ENCODE assay signal across 12 cellular contexts in genomic region chr13:28204690-28205443, GRCh38.
DNase-seq lines count a peak whose midpoint lies in the region; ATAC-seq, FAIRE-seq and TF ChIP-seq lines count a peak whose summit lies in the region.
"Had no signal": no experiment of that assay in that cellular context is flagged by ENCODE, and none has a peak within 500 bp of the region (broad histone marks: within the 10 kb centered on the region; RNA-seq: fewer than 3 reads in every experiment).

No MANE protein-coding gene starts in this region.

- H3K4me1 Mint-ChIP-seq in progenitor cell of endocrine pancreas (ENCODE audit: low read depth) = peaks cover 2% of the 10 kb centered on the region
- H3K4me1 Mint-ChIP-seq in GM23338 = peaks cover 11% of the 10 kb centered on the region; the same call in 2 of the 3 replicates
- H3K4me1 Mint-ChIP-seq in mesothelial cell of epicardium = no peaks in the 10 kb centered on the region

- H3K9me2 ChIP-seq in GM23338 (ENCODE audit: insufficient read depth) = no peaks in the 10 kb centered on the region

- 0 out of 2 replicates have a peak, but pooled peaks cover 9% of the 10 kb centered on the region for H3K79me2 ChIP-seq in GM23338 (replicated peaks; ENCODE audit: insufficient read depth)

- no peaks in the 10 kb centered on the region for H3K36me3 ChIP-seq in GM23338 (ENCODE audit: insufficient read depth)
- no peaks in the 10 kb centered on the region for H3K36me3 ChIP-seq in aorta (ENCODE audit: control insufficient read depth in 1 of 2, insufficient read depth in 2 of 2, low read length in 1 of 2)

- FAIRE-seq in A204.1 (lab: Jason Lieb, UNC) = peak; percentile 6

- H3K27me3 ChIP-seq in GM23338 (ENCODE audit: insufficient read depth) (no peaks in the 10 kb centered on the region), aorta (ENCODE audit: control insufficient read depth in 1 of 2, insufficient read depth in 2 of 2, low read length in 1 of 2) (no peaks in the 10 kb centered on the region)
- H3K27me3 ChIP-seq: BLaER1 had no signal

- H3K9me3 Mint-ChIP-seq in progenitor cell of endocrine pancreas (ENCODE audit: low read depth) (no peaks in the 10 kb centered on the region), GM23338 (no peaks in the 10 kb centered on the region), mesothelial cell of epicardium (no peaks in the 10 kb centered on the region)

- H3K4me1 ChIP-seq in GM23338 (ENCODE audit: insufficient read depth) (no peaks in the 10 kb centered on the region), aorta (ENCODE audit: control insufficient read depth in 1 of 2, insufficient read depth in 2 of 2, low read length in 2 of 2) (peaks cover 0 to 2% of the 10 kb centered on the region in 2 donors)
- H3K4me1 ChIP-seq: BLaER1 had no signal

- DNase-seq in progenitor cell of endocrine pancreas (ENCODE audit: low spot score, unreplicated experiment) (no peak), GM23338 (ENCODE audit: low spot score) (no peak), mesothelial cell of epicardium (ENCODE audit: low spot score in 2 of 2, unreplicated experiment in 2 of 2) (no peak), aorta (no peak)
- DNase-seq: mucosa of descending colon, NCI-H2171, OCI-M1 had no signal

- H3K4me3 ChIP-seq in GM23338 (no peak overlapping the region), aorta (ENCODE audit: low read length in 2 of 2) (no peak overlapping the region)
- H3K4me3 ChIP-seq: BLaER1, mucosa of descending colon had no signal

- TF ChIP-seq CTCF in progenitor cell of endocrine pancreas (IDR thresholded peaks at IDR 0.05; ENCODE audit: unreplicated experiment) (no peak), GM23338 (conservative IDR thresholded peaks at IDR 0.05; ENCODE audit: low read depth in 2 of 2) (no peak), mesothelial cell of epicardium (IDR thresholded peaks at IDR 0.05; ENCODE audit: unreplicated experiment) (no peak)

- no peaks in the 10 kb centered on the region for H3K9me3 ChIP-seq in aorta (ENCODE audit: control insufficient read depth, low read length)
- H3K9me3 ChIP-seq: BLaER1, mucosa of descending colon had no signal

- WGBS in aorta, 2 donors = 95 to 97% methylated on average over 5 of the region's 5 CpGs

- H3K36me3 Mint-ChIP-seq in progenitor cell of endocrine pancreas (ENCODE audit: insufficient read depth) (peaks cover 15% of the 10 kb centered on the region), GM23338 (ENCODE audit: low read depth) (peaks cover 29% of the 10 kb centered on the region; the same call in 2 of the 3 replicates), mesothelial cell of epicardium (peaks cover 32% of the 10 kb centered on the region)

- H3K4me3 Mint-ChIP-seq in progenitor cell of endocrine pancreas (ENCODE audit: low read depth) (no peak overlapping the region), GM23338 (no peak overlapping the region), mesothelial cell of epicardium (no peak overlapping the region)

- intact Hi-C loops in aorta (cut with DNase I) = no loop called here

- H3K4me2 ChIP-seq in GM23338 = no peak overlapping the region
- H3K4me2 ChIP-seq: BLaER1 had no signal

- H3K27me3 Mint-ChIP-seq in progenitor cell of endocrine pancreas = no peaks in the 10 kb centered on the region
- H3K27me3 Mint-ChIP-seq in GM23338 (ENCODE audit: insufficient read depth, low read depth, poor library complexity) = peaks cover 4% of the 10 kb centered on the region
- no peaks in the 10 kb centered on the region for H3K27me3 Mint-ChIP-seq in mesothelial cell of epicardium (ENCODE audit: low read depth)

- H3F3A ChIP-seq in GM23338 (replicated peaks; ENCODE audit: low read depth) = no peaks in the 10 kb centered on the region

- H4K20me1 ChIP-seq in GM23338 (replicated peaks; ENCODE audit: insufficient read depth) = no peaks in the 10 kb centered on the region; the same call in 1 of the 2 replicates
- H4K20me1 ChIP-seq: BLaER1 had no signal

- no peak overlapping the region for H2AFZ ChIP-seq in GM23338

- H3K27ac ChIP-seq in GM23338 (ENCODE audit: low read depth) = no peak overlapping the region
- H3K27ac ChIP-seq in aorta (ENCODE audit: low read depth in 1 of 2, low read length in 2 of 2) = no peak overlapping the region
- H3K27ac ChIP-seq: BLaER1 had no signal

- H3K27ac Mint-ChIP-seq in progenitor cell of endocrine pancreas (peak overlapping the region; percentile 24), GM23338 (no peak overlapping the region), mesothelial cell of epicardium (no peak overlapping the region)

- peak; percentile 65 for ATAC-seq in GM18498 (IDR thresholded peaks at IDR 0.05; ENCODE audit: unreplicated experiment)
- ATAC-seq in HG03354 (IDR thresholded peaks at IDR 0.05; ENCODE audit: poor library complexity, severe bottlenecking, unreplicated experiment) = peak; percentile 57
- ATAC-seq in GM19452 (IDR thresholded peaks at IDR 0.05; ENCODE audit: unreplicated experiment) = no peak
- no peak for ATAC-seq in GM23338
- no peak for ATAC-seq in aorta (ENCODE audit: low FRiP score)

TF ChIP-seq in GM23338, 12 proteins besides CTCF, POLR2A, EP300 and RAD21 (continues in another document):
- TF ChIP-seq POLR2AphosphoS5 (IDR thresholded peaks at IDR 0.05; ENCODE audit: low read depth) (no peak), REST (IDR thresholded peaks at IDR 0.05; ENCODE audit: unreplicated experiment) (no peak), ETS1 (IDR thresholded peaks at IDR 0.05) (no peak)

Comparison
In these comparisons a context has a peak if more than half of its experiments do, and no peak if none do; other contexts are left out.
1. ATAC-seq: peak in GM18498 (single experiment) and HG03354 (single experiment); none in GM19452 (single experiment), GM23338 (single experiment) and aorta (single experiment).